ENCODE assay signal across 15 cellular contexts in genomic region chr14:103194256-103195045, GRCh38.
DNase-seq lines count a peak whose midpoint lies in the region; ATAC-seq and TF ChIP-seq lines count a peak whose summit lies in the region.
"Had no signal": no experiment of that assay in that cellular context is flagged by ENCODE, and none has a peak within 500 bp of the region (broad histone marks: within the 10 kb centered on the region; RNA-seq: fewer than 3 reads in every experiment).

No MANE protein-coding gene starts in this region.

- H3K36me3 ChIP-seq in RWPE2 (ENCODE audit: low read depth) (no peaks in the 10 kb centered on the region), uterus (no peaks in the 10 kb centered on the region), HAP-1 (replicated peaks) (no peaks in the 10 kb centered on the region), endodermal cell (ENCODE audit: control insufficient read depth, insufficient read depth, low read length) (no peaks in the 10 kb centered on the region)

- DNase-seq in NOMO-1 (lab: John Stamatoyannopoulos, UW; ENCODE audit: unreplicated experiment in 2 of 2) (peak; percentile 17 to 18), NOMO-1 treated with dmso at 0.1 percent for 144 hours (lab: John Stamatoyannopoulos, UW; ENCODE audit: unreplicated experiment) (no peak), RWPE2 (ENCODE audit: low spot score) (no peak), fibroblast of pulmonary artery (ENCODE audit: low read depth) (peak; percentile 76), uterus (peak in 1 of 2 donors; percentile 57), HAP-1 (ENCODE audit: low spot score in 2 of 2) (no peak), middle frontal gyrus (ENCODE audit: extremely low spot score, low spot score) (no peak), endodermal cell (no peak)
- DNase-seq: hippocampal formation, NCI-H187 treated with DMSO at 0.1 percent for 48 hours, substantia nigra, T-helper 9 cell had no signal

- no peaks in the 10 kb centered on the region for H3K9me3 ChIP-seq in RWPE2 (ENCODE audit: severe bottlenecking)
- H3K9me3 ChIP-seq in uterus = no peaks in the 10 kb centered on the region
- no peaks in the 10 kb centered on the region for H3K9me3 ChIP-seq in HAP-1
- no peaks in the 10 kb centered on the region for H3K9me3 ChIP-seq in endodermal cell (ENCODE audit: control insufficient read depth, low read length)

- no peak overlapping the region for H3K27ac Mint-ChIP-seq in endodermal cell
- H3K27ac Mint-ChIP-seq: activated naive CD8-positive, alpha-beta T cell; memory B cell had no signal

- H3K9ac ChIP-seq in endodermal cell (ENCODE audit: extremely low read depth, low read length, poor library complexity, severe bottlenecking) = no peak overlapping the region

- H3K4me1 Mint-ChIP-seq in endodermal cell = no peaks in the 10 kb centered on the region
- H3K4me1 Mint-ChIP-seq: memory B cell had no signal

- no peak overlapping the region for H3K4me3 Mint-ChIP-seq in endodermal cell
- H3K4me3 Mint-ChIP-seq: activated naive CD8-positive, alpha-beta T cell; memory B cell had no signal

- no peak overlapping the region for H3K4me3 ChIP-seq in RWPE2 (ENCODE audit: severe bottlenecking)
- H3K4me3 ChIP-seq in fibroblast of pulmonary artery (replicated peaks; ENCODE audit: low read depth, low read length) = no peak overlapping the region
- no peak overlapping the region for H3K4me3 ChIP-seq in uterus
- no peak overlapping the region for H3K4me3 ChIP-seq in HAP-1
- no peak overlapping the region for H3K4me3 ChIP-seq in endodermal cell (ENCODE audit: low read length)

- no peak for TF ChIP-seq POLR2A in uterus (IDR thresholded peaks at IDR 0.05)

- intact Hi-C loops in uterus (cut with DNase I; ENCODE audit: low total_unique reads) = no loop called here

- ATAC-seq in RWPE2 (ENCODE audit: low read depth) = peak; percentile 42; the same call in 2 of the 3 replicates

- H3K27me3 ChIP-seq in RWPE2 (ENCODE audit: insufficient read depth, poor library complexity, severe bottlenecking) (no peaks in the 10 kb centered on the region), uterus (no peaks in the 10 kb centered on the region), HAP-1 (ENCODE audit: low read depth) (no peaks in the 10 kb centered on the region), endodermal cell (ENCODE audit: control insufficient read depth, insufficient read depth, low read length, poor library complexity, severe bottlenecking) (no peaks in the 10 kb centered on the region)

- in situ Hi-C loops in HAP-1 (cut with MboI; ENCODE audit: low sequenced_read_pairs) = no loop called here

- WGBS in endodermal cell (ENCODE audit: insufficient coverage in 1 of 2, insufficient read length in 1 of 2), 2 experiments = 86 to 93% methylated on average over 4 to 16 of the region's 16 CpGs

- H3K36me3 Mint-ChIP-seq in endodermal cell (ENCODE audit: low read depth) = no peaks in the 10 kb centered on the region
- H3K36me3 Mint-ChIP-seq: activated naive CD8-positive, alpha-beta T cell; memory B cell had no signal

- H3K4me1 ChIP-seq in RWPE2 (ENCODE audit: insufficient read depth, poor library complexity, severe bottlenecking) (peaks cover 24% of the 10 kb centered on the region), uterus (peaks cover under 1 to 12% of the 10 kb centered on the region in 2 donors), HAP-1 (no peaks in the 10 kb centered on the region), endodermal cell (ENCODE audit: control insufficient read depth, insufficient read depth, low read length) (no peaks in the 10 kb centered on the region)

- TF ChIP-seq CTCF in RWPE2 (IDR thresholded peaks at IDR 0.05; ENCODE audit: poor library complexity, severe bottlenecking) (no peak), fibroblast of pulmonary artery (IDR thresholded peaks at IDR 0.05; ENCODE audit: low read length, missing control alignments) (no peak), uterus (IDR thresholded peaks at IDR 0.05) (no peak), endodermal cell (conservative IDR thresholded peaks at IDR 0.05) (no peak)

- H3K9me3 Mint-ChIP-seq in endodermal cell = peaks cover 27% of the 10 kb centered on the region

- H3K27me3 Mint-ChIP-seq in endodermal cell (ENCODE audit: insufficient read depth) = peaks cover 27% of the 10 kb centered on the region

- H3K27ac ChIP-seq in RWPE2 (ENCODE audit: poor library complexity, severe bottlenecking) (no peak overlapping the region), uterus (peak overlapping the region; percentile 45), endodermal cell (ENCODE audit: low read depth, low read length) (no peak overlapping the region)
- H3K27ac ChIP-seq: 22Rv1 had no signal

Comparison
In these comparisons a context has a peak if more than half of its experiments do, and no peak if none do; other contexts are left out.
1. DNase-seq: peak in NOMO-1 (2 of 2) and fibroblast of pulmonary artery (single experiment); none in NOMO-1 treated with dmso at 0.1 percent for 144 hours (single experiment), RWPE2 (single experiment), HAP-1 (0 of 2), middle frontal gyrus (single experiment) and endodermal cell (single experiment).
2. H3K27ac ChIP-seq: peak in uterus (2 of 2); none in RWPE2 (single experiment) and endodermal cell (single experiment).